In genomic region chr5:68053202-68053601, GRCh38 we compare ENCODE assay signal across 22 cellular contexts.
A peak's percentile ranks its signal among the peaks of the same experiment; 100 is the strongest.
DNase-seq lines count a peak whose midpoint lies in the region; ATAC-seq and TF ChIP-seq lines count a peak whose summit lies in the region.
"Had no signal": no experiment of that assay in that cellular context is flagged by ENCODE, and none has a peak within 500 bp of the region (broad histone marks: within the 10 kb centered on the region; RNA-seq: fewer than 3 reads in every experiment).

No MANE protein-coding gene starts in this region.

- H3K27ac ChIP-seq in endodermal cell (ENCODE audit: low read depth, low read length) (no peak overlapping the region), foreskin keratinocyte (no peak overlapping the region)
- H3K27ac ChIP-seq: HL-60 had no signal

- H3K4me3 Mint-ChIP-seq in endodermal cell, result no peak overlapping the region
- H3K4me3 Mint-ChIP-seq: CD4-positive, CD25-positive, alpha-beta regulatory T cell had no signal

- H3K4me1 ChIP-seq in endodermal cell (ENCODE audit: control insufficient read depth, insufficient read depth, low read length), result peaks cover 4% of the 10 kb centered on the region
- no peaks in the 10 kb centered on the region for H3K4me1 ChIP-seq in foreskin keratinocyte

- no peak overlapping the region for H3K9ac ChIP-seq in endodermal cell (ENCODE audit: extremely low read depth, low read length, poor library complexity, severe bottlenecking)

- H3K9me3 Mint-ChIP-seq in endodermal cell, result peaks cover 26% of the 10 kb centered on the region

- TF ChIP-seq CTCF in endodermal cell (conservative IDR thresholded peaks at IDR 0.05) (no peak), foreskin keratinocyte (conservative IDR thresholded peaks at IDR 0.05) (no peak)

- H3K36me3 ChIP-seq in endodermal cell (ENCODE audit: control insufficient read depth, insufficient read depth, low read length), result no peaks in the 10 kb centered on the region
- H3K36me3 ChIP-seq: BE2C had no signal

- ATAC-seq in foreskin keratinocyte, result peak; percentile 23
- ATAC-seq in HG03108 (IDR thresholded peaks at IDR 0.05; ENCODE audit: unreplicated experiment), result no peak
- ATAC-seq in HG03571 (IDR thresholded peaks at IDR 0.05; ENCODE audit: unreplicated experiment), result no peak
- ATAC-seq: SK-N-SH treated with all-trans-retinoic acid at 6 μM for 48 hours had no signal

- peaks cover 17% of the 10 kb centered on the region for H3K4me1 Mint-ChIP-seq in endodermal cell
- H3K4me1 Mint-ChIP-seq: CD4-positive, CD25-positive, alpha-beta regulatory T cell had no signal

- peaks cover 46% of the 10 kb centered on the region for H3K9me3 ChIP-seq in endodermal cell (ENCODE audit: control insufficient read depth, low read length)
- H3K9me3 ChIP-seq: BE2C had no signal

- DNase-seq in EL, result peak; percentile 46
- peak; percentile 44 for DNase-seq in M059J (ENCODE audit: low read depth)
- no peak for DNase-seq in endodermal cell
- DNase-seq in foreskin keratinocyte, result no peak
- DNase-seq in SW 1271 (lab: John Stamatoyannopoulos, UW), result no peak
- DNase-seq in DMS153 (lab: John Stamatoyannopoulos, UW), result no peak
- DNase-seq: BE2C; Caco-2; CD4-positive, CD25-positive, alpha-beta regulatory T cell; GOT3; Kasumi-1; NCI-H1105 treated with DMSO at 0.1 percent for 48 hours; NCI-H187 treated with DMSO at 0.1 percent for 48 hours; NCI-H2227 treated with DMSO at 0.1 percent for 48 hours; NCI-H510A treated with DMSO at 0.1 percent for 48 hours; NCI-H774; OCI-M1; SHP77 treated with DMSO at 0.1 percent for 48 hours had no signal

- peaks cover 5% of the 10 kb centered on the region for H3K36me3 Mint-ChIP-seq in endodermal cell (ENCODE audit: low read depth)
- H3K36me3 Mint-ChIP-seq: CD4-positive, CD25-positive, alpha-beta regulatory T cell had no signal

- H3K27me3 ChIP-seq in endodermal cell (ENCODE audit: control insufficient read depth, insufficient read depth, low read length, poor library complexity, severe bottlenecking), result no peaks in the 10 kb centered on the region
- H3K27me3 ChIP-seq in foreskin keratinocyte, result no peaks in the 10 kb centered on the region
- H3K27me3 ChIP-seq: BE2C had no signal

- H3K4me3 ChIP-seq in endodermal cell (ENCODE audit: low read length), result peak overlapping the region; percentile 48

- peaks cover 5% of the 10 kb centered on the region for H3K27me3 Mint-ChIP-seq in endodermal cell (ENCODE audit: insufficient read depth)

- no peak overlapping the region for H3K27ac Mint-ChIP-seq in endodermal cell
- H3K27ac Mint-ChIP-seq: CD4-positive, CD25-positive, alpha-beta regulatory T cell had no signal

Comparison
In these comparisons a context has a peak if more than half of its experiments do, and no peak if none do; other contexts are left out.
1. DNase-seq: peak in EL (single experiment) and M059J (single experiment); none in endodermal cell (single experiment), foreskin keratinocyte (0 of 2), SW 1271 (0 of 2) and DMS153 (single experiment).